ENCODE assay signal across 5 cellular contexts in the genomic region with DNA sequence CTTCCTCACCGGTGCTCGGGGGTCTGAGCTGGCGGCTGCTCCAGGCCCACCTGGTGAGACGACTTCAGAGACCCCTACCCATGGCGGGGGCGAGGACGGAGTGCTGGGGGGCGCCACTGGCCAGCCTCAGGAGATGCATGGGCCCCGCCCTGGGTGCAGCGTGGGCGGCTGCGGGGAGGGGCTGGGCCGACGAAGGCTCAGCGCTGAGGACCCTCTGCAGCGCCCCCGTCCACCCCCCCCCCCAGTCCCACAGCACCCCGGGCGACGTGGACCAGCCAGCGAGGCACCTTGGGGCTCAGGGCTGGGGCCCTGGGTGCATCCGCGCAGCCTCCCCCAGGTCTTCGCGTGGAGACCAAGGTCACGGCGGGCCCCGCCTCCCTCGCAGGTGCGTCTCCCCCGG. TPM values are rescaled to one million over a fixed set of nuclear protein-coding genes. Genes with fewer than 3 reads are reported as not detected.
"Had no signal": no experiment of that assay in that cellular context is flagged by ENCODE, and none has a peak within 500 bp of the region (broad histone marks: within the 10 kb centered on the region; RNA-seq: fewer than 3 reads in every experiment).

No MANE protein-coding gene starts in this region.

RNA-seq across cellular contexts. Expression of gene SYCE1, which starts 11.7 kb away (rescaled TPM):
- total RNA-seq: GM23248, H1, H9, HT-29, IMR-90 had no signal
- polyA plus RNA-seq: GM23248, H1, IMR-90 had no signal

RNA-seq across cellular contexts. Expression of gene FRG2B, which starts 49.6 kb away (rescaled TPM):
- total RNA-seq: GM23248, H1, H9, HT-29, IMR-90 had no signal
- polyA plus RNA-seq: GM23248, H1, IMR-90 had no signal

RNA-seq across cellular contexts. Expression of gene CYP2E1, which starts 49.9 kb away (rescaled TPM):
- total RNA-seq: GM23248, H1, HT-29 had no signal
